In the genomic region with DNA sequence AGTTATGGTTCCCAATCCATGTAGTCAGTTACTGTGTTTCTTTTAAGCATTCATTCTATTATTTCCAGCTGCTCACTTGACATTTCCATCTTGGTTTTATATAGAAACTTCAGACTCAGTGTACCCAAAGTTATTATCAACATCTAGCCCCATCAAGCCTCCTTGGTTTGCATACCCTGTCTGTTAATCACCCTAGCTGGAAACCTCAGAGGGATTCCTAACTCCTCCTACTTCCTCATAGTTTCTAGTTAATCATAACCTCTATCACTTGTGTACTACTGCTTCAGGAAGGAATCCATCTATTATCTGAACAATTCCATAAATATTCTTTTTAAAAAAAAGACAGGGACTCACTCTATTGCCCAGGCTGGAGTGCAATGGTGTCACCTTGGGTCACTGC, we compare ENCODE assay signal across 19 cellular contexts.
A peak's percentile ranks its signal among the peaks of the same experiment; 100 is the strongest.
DNase-seq lines count a peak whose midpoint lies in the region; ATAC-seq and TF ChIP-seq lines count a peak whose summit lies in the region.
"Had no signal": no experiment of that assay in that cellular context is flagged by ENCODE, and none has a peak within 500 bp of the region (broad histone marks: within the 10 kb centered on the region; RNA-seq: fewer than 3 reads in every experiment).

No MANE protein-coding gene starts in this region.

- H2BK15ac ChIP-seq in mesenchymal stem cell (ENCODE audit: low read depth, poor library complexity, severe bottlenecking), result no peak overlapping the region

- peak overlapping the region; percentile 38 for H3K27ac Mint-ChIP-seq in chondrocyte (ENCODE audit: unreplicated experiment)
- no peak overlapping the region for H3K27ac Mint-ChIP-seq in T-helper 17 cell
- no peak overlapping the region for H3K27ac Mint-ChIP-seq in osteocyte (ENCODE audit: unreplicated experiment)
- H3K27ac Mint-ChIP-seq: nephron; stimulated activated naive CD8-positive, alpha-beta T cell treated with anti-CD3 and anti-CD28 coated beads, Interleukin-15, Interleukin-2, amounts not matched to agents 100 ng/mL and 50 ng/mL, for 24 hours had no signal

- no peak overlapping the region for H3K9ac ChIP-seq in mesenchymal stem cell (ENCODE audit: low read length)

- no peaks in the 10 kb centered on the region for H3K36me3 Mint-ChIP-seq in chondrocyte (ENCODE audit: low read depth)
- H3K36me3 Mint-ChIP-seq in T-helper 17 cell (ENCODE audit: low read depth), result peaks cover under 1% of the 10 kb centered on the region
- H3K36me3 Mint-ChIP-seq in osteocyte (ENCODE audit: unreplicated experiment), result peaks cover 27% of the 10 kb centered on the region

- H3K4ac ChIP-seq in mesenchymal stem cell (ENCODE audit: low read depth in 1 of 2, low read length in 2 of 2), result no peak overlapping the region

- peaks cover 3% of the 10 kb centered on the region for H3K4me1 ChIP-seq in mesenchymal stem cell (ENCODE audit: control insufficient read depth, insufficient read depth, low read depth, low read length)
- H3K4me1 ChIP-seq: heart right ventricle had no signal

- no peaks in the 10 kb centered on the region for H3K27me3 Mint-ChIP-seq in chondrocyte (ENCODE audit: low read depth)
- H3K27me3 Mint-ChIP-seq in T-helper 17 cell, result no peaks in the 10 kb centered on the region
- no peaks in the 10 kb centered on the region for H3K27me3 Mint-ChIP-seq in osteocyte (ENCODE audit: unreplicated experiment)
- H3K27me3 Mint-ChIP-seq: stimulated activated naive CD8-positive, alpha-beta T cell treated with anti-CD3 and anti-CD28 coated beads, Interleukin-15, Interleukin-2, amounts not matched to agents 100 ng/mL and 50 ng/mL, for 24 hours had no signal

- peak overlapping the region; percentile 70 for H3K27ac ChIP-seq in mesenchymal stem cell (ENCODE audit: low read length, poor library complexity, severe bottlenecking)
- H3K27ac ChIP-seq: C4-2B, heart right ventricle had no signal

- H2AFZ ChIP-seq in mesenchymal stem cell (ENCODE audit: low read depth, low read length), result no peak overlapping the region

- no peak overlapping the region for H4K8ac ChIP-seq in mesenchymal stem cell (ENCODE audit: low read length)

- H2AK5ac ChIP-seq in mesenchymal stem cell (ENCODE audit: low read length, severe bottlenecking), result no peak overlapping the region

- H3K9me3 ChIP-seq in mesenchymal stem cell (ENCODE audit: control insufficient read depth, low read length), result no peaks in the 10 kb centered on the region
- no peaks in the 10 kb centered on the region for H3K9me3 ChIP-seq in T-helper 17 cell (ENCODE audit: control insufficient read depth, low read length, poor library complexity, severe bottlenecking)
- H3K9me3 ChIP-seq: heart right ventricle had no signal

- no peak overlapping the region for H2BK5ac ChIP-seq in mesenchymal stem cell (ENCODE audit: low read depth, low read length, poor library complexity, severe bottlenecking)

- H3K9me3 Mint-ChIP-seq in chondrocyte (ENCODE audit: low read depth) (no peaks in the 10 kb centered on the region), osteocyte (ENCODE audit: unreplicated experiment) (no peaks in the 10 kb centered on the region)
- H3K9me3 Mint-ChIP-seq: nephron; stimulated activated naive CD8-positive, alpha-beta T cell treated with anti-CD3 and anti-CD28 coated beads, Interleukin-15, Interleukin-2, amounts not matched to agents 100 ng/mL and 50 ng/mL, for 24 hours had no signal

- DNase-seq in EH (ENCODE audit: low read depth), result peak; percentile 88
- DNase-seq in NCI-H226, result peak; percentile 80
- DNase-seq in chondrocyte (ENCODE audit: low spot score), result no peak
- DNase-seq in mesenchymal stem cell, result peak; percentile 71
- DNase-seq in occipital lobe (lab: John Stamatoyannopoulos, UW), result no peak
- DNase-seq in T-helper 17 cell, result no peak
- no peak for DNase-seq in SK-N-DZ (ENCODE audit: low spot score)
- DNase-seq in osteocyte (ENCODE audit: extremely low spot score, unreplicated experiment), result no peak
- DNase-seq: activated T-cell treated with anti-CD3 and anti-CD28 coated beads, Interleukin-2, amount 50 U/mL, for 1 hour; aorta; effector memory CD4-positive, alpha-beta T cell; H7; heart right ventricle; left ventricle myocardium superior; NCI-H446; right cardiac atrium had no signal

- peaks cover 4% of the 10 kb centered on the region for H3K79me1 ChIP-seq in mesenchymal stem cell (replicated peaks; ENCODE audit: low read length, poor library complexity, severe bottlenecking)

- H3K4me1 Mint-ChIP-seq in chondrocyte (ENCODE audit: low read depth) (peaks cover 27% of the 10 kb centered on the region), T-helper 17 cell (peaks cover 3% of the 10 kb centered on the region), osteocyte (ENCODE audit: unreplicated experiment) (peaks cover 17% of the 10 kb centered on the region)
- H3K4me1 Mint-ChIP-seq: nephron had no signal

- no peak overlapping the region for H2BK12ac ChIP-seq in mesenchymal stem cell (ENCODE audit: low read length in 2 of 2)

- no peak overlapping the region for H3K23ac ChIP-seq in mesenchymal stem cell (ENCODE audit: low read length in 2 of 2)

- no peak overlapping the region for H2BK120ac ChIP-seq in mesenchymal stem cell (ENCODE audit: low read depth, low read length)

- no peak overlapping the region for H3K4me3 ChIP-seq in mesenchymal stem cell (ENCODE audit: insufficient read depth in 1 of 2, low read depth in 1 of 2, low read length in 2 of 2)
- H3K4me3 ChIP-seq: heart right ventricle had no signal

- H3K36me3 ChIP-seq in mesenchymal stem cell (ENCODE audit: control insufficient read depth in 1 of 2, insufficient read depth in 2 of 2, low read depth in 1 of 2, low read length in 2 of 2), result peaks cover 7 to 17% of the 10 kb centered on the region in 2 experiments

- H3K14ac ChIP-seq in mesenchymal stem cell (ENCODE audit: low read length in 2 of 2), result no peak overlapping the region

- no peak overlapping the region for H4K91ac ChIP-seq in mesenchymal stem cell (ENCODE audit: low read length)

- H3K4me3 Mint-ChIP-seq in chondrocyte (ENCODE audit: unreplicated experiment) (no peak overlapping the region), T-helper 17 cell (no peak overlapping the region), osteocyte (ENCODE audit: unreplicated experiment) (no peak overlapping the region)
- H3K4me3 Mint-ChIP-seq: nephron; stimulated activated naive CD8-positive, alpha-beta T cell treated with anti-CD3 and anti-CD28 coated beads, Interleukin-15, Interleukin-2, amounts not matched to agents 100 ng/mL and 50 ng/mL, for 24 hours had no signal

- no peak for ATAC-seq in T-helper 17 cell
- ATAC-seq: heart right ventricle, left ventricle myocardium superior, right cardiac atrium had no signal

- no peaks in the 10 kb centered on the region for H3K27me3 ChIP-seq in mesenchymal stem cell (ENCODE audit: control insufficient read depth in 1 of 2, insufficient read depth in 1 of 2, low read length in 2 of 2)
- H3K27me3 ChIP-seq: heart right ventricle had no signal

- no peak for TF ChIP-seq CTCF in chondrocyte (IDR thresholded peaks at IDR 0.05)
- TF ChIP-seq CTCF in osteocyte (IDR thresholded peaks at IDR 0.05), result no peak

- H3K4me2 ChIP-seq in mesenchymal stem cell (ENCODE audit: low read length, poor library complexity, severe bottlenecking), result no peak overlapping the region

- no peak overlapping the region for H3K18ac ChIP-seq in mesenchymal stem cell (ENCODE audit: low read depth in 1 of 2, low read length in 2 of 2)

Comparison
In these comparisons a context has a peak if more than half of its experiments do, and no peak if none do; other contexts are left out.
1. DNase-seq: peak in EH (single experiment), NCI-H226 (single experiment) and mesenchymal stem cell (single experiment); none in chondrocyte (single experiment), occipital lobe (single experiment), T-helper 17 cell (0 of 3), SK-N-DZ (single experiment) and osteocyte (single experiment).